8 cellular contexts compared by ENCODE assay signal in genomic region chr12:11545438-11546330, GRCh38.
A peak's percentile ranks its signal among the peaks of the same experiment; 100 is the strongest.
DNase-seq lines count a peak whose midpoint lies in the region; ATAC-seq and TF ChIP-seq lines count a peak whose summit lies in the region.

No MANE protein-coding gene starts in this region.

- H3K4me2 ChIP-seq in smooth muscle cell = no peak overlapping the region

- H4K20me1 ChIP-seq in smooth muscle cell (ENCODE audit: low read depth) = no peaks in the 10 kb centered on the region

- no peak overlapping the region for H3K9ac ChIP-seq in smooth muscle cell (ENCODE audit: low read depth)

- H3K36me3 ChIP-seq in smooth muscle cell (ENCODE audit: low read depth) (no peaks in the 10 kb centered on the region), vagina (no peaks in the 10 kb centered on the region), aorta (ENCODE audit: control insufficient read depth in 1 of 2, insufficient read depth in 2 of 2, low read length in 1 of 2) (no peaks in the 10 kb centered on the region)

- H3K27me3 ChIP-seq in smooth muscle cell (ENCODE audit: low read depth) (no peaks in the 10 kb centered on the region), vagina (no peaks in the 10 kb centered on the region), aorta (ENCODE audit: control insufficient read depth in 1 of 2, insufficient read depth in 2 of 2, low read length in 1 of 2) (no peaks in the 10 kb centered on the region)

- no peaks in the 10 kb centered on the region for H3K27me3 Mint-ChIP-seq in mesothelial cell of epicardium (ENCODE audit: low read depth)

- no peak overlapping the region for H3K4me3 Mint-ChIP-seq in mesothelial cell of epicardium

- H3K4me1 ChIP-seq in smooth muscle cell (ENCODE audit: low read depth) = no peaks in the 10 kb centered on the region
- H3K4me1 ChIP-seq in vagina = no peaks in the 10 kb centered on the region
- H3K4me1 ChIP-seq in aorta (ENCODE audit: control insufficient read depth in 1 of 2, insufficient read depth in 2 of 2, low read length in 2 of 2) = peaks cover 0 to 2% of the 10 kb centered on the region in 2 donors

- WGBS in smooth muscle cell (ENCODE audit: low lambda C conversion rate) = 47% methylated on average over 6 of the region's 6 CpGs
- WGBS in aorta, 2 donors = 68 to 69% methylated on average over 6 of the region's 6 CpGs

- peak; percentile 47 for DNase-seq in CMK (ENCODE audit: low read depth)
- peak; percentile 40 for DNase-seq in activated T-cell treated with anti-CD3 and anti-CD28 coated beads for 24 hours (ENCODE audit: low read depth)
- DNase-seq in mesothelial cell of epicardium (ENCODE audit: low spot score in 2 of 2, unreplicated experiment in 2 of 2) = no peak
- DNase-seq in smooth muscle cell (lab: John Stamatoyannopoulos, UW; ENCODE audit: unreplicated experiment) = no peak
- DNase-seq in vagina (ENCODE audit: extremely low spot score in 2 of 2) = no peak
- DNase-seq in aorta = no peak

- intact Hi-C loops in vagina (cut with DNase I) = no loop called here
- intact Hi-C loops in aorta (cut with DNase I) = no loop called here

- H3K9me3 ChIP-seq in smooth muscle cell (replicated peaks; ENCODE audit: low read depth) (no peaks in the 10 kb centered on the region), vagina (no peaks in the 10 kb centered on the region), aorta (ENCODE audit: control insufficient read depth, low read length) (no peaks in the 10 kb centered on the region)

- no peak for TF ChIP-seq CTCF in mesothelial cell of epicardium (IDR thresholded peaks at IDR 0.05; ENCODE audit: unreplicated experiment)
- no peak for TF ChIP-seq CTCF in smooth muscle cell (IDR thresholded peaks at IDR 0.05; ENCODE audit: borderline replicate concordance, insufficient read depth, poor library complexity, severe bottlenecking)
- TF ChIP-seq CTCF in vagina (IDR thresholded peaks at IDR 0.05) = no peak

- H3K27ac ChIP-seq in smooth muscle cell (ENCODE audit: low read depth) (no peak overlapping the region), vagina (no peak overlapping the region), aorta (ENCODE audit: low read depth in 1 of 2, low read length in 2 of 2) (no peak overlapping the region)

- no peak for TF ChIP-seq POLR2A in vagina (IDR thresholded peaks at IDR 0.05)

- H3K36me3 Mint-ChIP-seq in mesothelial cell of epicardium = no peaks in the 10 kb centered on the region

- no peaks in the 10 kb centered on the region for H3K79me2 ChIP-seq in smooth muscle cell (ENCODE audit: low read depth)

- peak overlapping the region; percentile 68 for H3K27ac Mint-ChIP-seq in mesothelial cell of epicardium

- no peaks in the 10 kb centered on the region for H3F3A ChIP-seq in smooth muscle cell (ENCODE audit: low read depth)

- H3K4me1 Mint-ChIP-seq in mesothelial cell of epicardium = peaks cover 14% of the 10 kb centered on the region

- no peak overlapping the region for H2AFZ ChIP-seq in smooth muscle cell (ENCODE audit: low read depth)

- no peaks in the 10 kb centered on the region for H3K9me3 Mint-ChIP-seq in mesothelial cell of epicardium

- H3K4me3 ChIP-seq in smooth muscle cell = no peak overlapping the region
- H3K4me3 ChIP-seq in vagina = no peak overlapping the region
- H3K4me3 ChIP-seq in aorta (ENCODE audit: low read length in 2 of 2) = no peak overlapping the region

- peak; percentile 81 for ATAC-seq in GM19395 (IDR thresholded peaks at IDR 0.05; ENCODE audit: unreplicated experiment)
- peak; percentile 78 for ATAC-seq in HG03439 (IDR thresholded peaks at IDR 0.05; ENCODE audit: unreplicated experiment)
- no peak for ATAC-seq in aorta (ENCODE audit: low FRiP score)

Comparison
In these comparisons a context has a peak if more than half of its experiments do, and no peak if none do; other contexts are left out.
1. DNase-seq: peak in CMK (single experiment) and activated T-cell treated with anti-CD3 and anti-CD28 coated beads for 24 hours (single experiment); none in mesothelial cell of epicardium (0 of 2), smooth muscle cell (single experiment), vagina (0 of 2) and aorta (0 of 2).